Comparison of ENCODE assay signal across 16 cellular contexts in the genomic region with DNA sequence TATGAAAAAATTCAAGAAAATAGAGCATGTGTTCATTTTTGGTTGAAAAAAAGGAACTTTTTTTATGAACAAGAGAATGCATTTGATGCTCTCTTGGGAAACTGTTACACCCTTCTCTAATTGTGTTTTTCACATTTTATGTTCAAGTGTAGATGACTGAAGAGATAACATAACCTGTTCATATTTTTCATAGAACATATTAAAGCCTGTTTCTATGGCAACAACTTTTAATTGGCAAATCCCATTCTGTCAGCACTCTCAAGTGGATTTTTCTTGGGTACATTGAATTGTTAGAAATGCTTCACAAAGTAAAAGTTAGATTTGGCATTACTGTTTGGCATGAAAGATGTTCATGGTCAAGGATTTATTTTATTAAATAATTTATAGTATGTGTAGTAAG.
DNase-seq lines count a peak whose midpoint lies in the region; ATAC-seq and TF ChIP-seq lines count a peak whose summit lies in the region.
"Had no signal": no experiment of that assay in that cellular context is flagged by ENCODE, and none has a peak within 500 bp of the region (broad histone marks: within the 10 kb centered on the region; RNA-seq: fewer than 3 reads in every experiment).

No MANE protein-coding gene starts in this region.

- H3K4me3 ChIP-seq in SU-DHL-6 (ENCODE audit: insufficient read depth, low read length, poor library complexity, severe bottlenecking) = no peak overlapping the region
- no peak overlapping the region for H3K4me3 ChIP-seq in left lung
- H3K4me3 ChIP-seq: mucosa of descending colon had no signal

- no peak overlapping the region for H3K9ac ChIP-seq in SU-DHL-6 (ENCODE audit: low read length)

- peaks cover 48% of the 10 kb centered on the region for H3K4me1 Mint-ChIP-seq in activated CD4-positive, alpha-beta T cell treated with anti-CD3 and anti-CD28 coated beads, Interleukin-2, amount 10 ng/mL, durations not matched to agents 7 days and 5 days

- H3K4me3 Mint-ChIP-seq in activated CD4-positive, alpha-beta T cell treated with anti-CD3 and anti-CD28 coated beads, Interleukin-2, amount 10 ng/mL, durations not matched to agents 7 days and 5 days = no peak overlapping the region

- intact Hi-C loops in left lung (cut with DNase I) = loop anchor here in 1 of 2 donors (10.0 kb wide), 1 partner anchor 51 kb away; no protein-coding TSS in a partner anchor

- no peak for ATAC-seq in left lung
- ATAC-seq: esophagus mucosa, mucosa of descending colon had no signal

- H3K79me2 ChIP-seq in SU-DHL-6 (ENCODE audit: insufficient read depth, low read length) = peaks cover 100% of the 10 kb centered on the region

- H3K27ac Mint-ChIP-seq in activated CD4-positive, alpha-beta T cell treated with anti-CD3 and anti-CD28 coated beads, Interleukin-2, amount 10 ng/mL, durations not matched to agents 7 days and 5 days = peak overlapping the region; percentile 57

- no peak for DNase-seq in activated CD4-positive, alpha-beta T cell treated with anti-CD3 and anti-CD28 coated beads, Interleukin-2, amount 10 ng/mL, durations not matched to agents 7 days and 5 days
- DNase-seq in activated CD4-positive, alpha-beta T cell treated with anti-CD3 and anti-CD28 coated beads for 4 hours = no peak
- DNase-seq in left lung (no peak), superior temporal gyrus (ENCODE audit: extremely low spot score) (peak; percentile 56), medulla oblongata (ENCODE audit: extremely low spot score) (no peak), NCI-H345 treated with DMSO at 0.1 percent for 48 hours (lab: John Stamatoyannopoulos, UW; ENCODE audit: unreplicated experiment) (no peak)
- no peak for DNase-seq in activated effector memory CD4-positive, alpha-beta T cell treated with anti-CD3 and anti-CD28 coated beads, Interleukin-2, amount 50 U/mL, for 16 hours
- DNase-seq: activated CD4-positive, alpha-beta T cell treated with anti-CD3 and anti-CD28 coated beads, Interleukin-2, amount 50 U/mL, for 1 hour; activated naive CD4-positive, alpha-beta T cell treated with Interleukin-2 at 50 U/mL for 16 hours; DMS 273 treated with DMSO at 0.1 percent for 48 hours; mucosa of descending colon; NCI-H2081 treated with DMSO at 0.1 percent for 48 hours; substantia nigra; T-helper 1 cell had no signal

- peaks cover 16% of the 10 kb centered on the region for H4K20me1 ChIP-seq in SU-DHL-6 (ENCODE audit: low read depth, low read length)

- H3K36me3 Mint-ChIP-seq in activated CD4-positive, alpha-beta T cell treated with anti-CD3 and anti-CD28 coated beads, Interleukin-2, amount 10 ng/mL, durations not matched to agents 7 days and 5 days (ENCODE audit: low read depth) = peaks cover 40% of the 10 kb centered on the region

- no peaks in the 10 kb centered on the region for H3K9me2 ChIP-seq in SU-DHL-6 (replicated peaks; ENCODE audit: insufficient read depth, low read length)

- peaks cover 38% of the 10 kb centered on the region; the same call in 1 of the 2 replicates for H3F3A ChIP-seq in SU-DHL-6 (ENCODE audit: insufficient read depth)

- H3K9me3 ChIP-seq in SU-DHL-6 (ENCODE audit: insufficient read depth, low read length) (no peaks in the 10 kb centered on the region), left lung (no peaks in the 10 kb centered on the region)
- H3K9me3 ChIP-seq: mucosa of descending colon had no signal

- POLR2A ChIA-PET in activated CD4-positive, alpha-beta T cell treated with anti-CD3 and anti-CD28 coated beads, Interleukin-2, amount 10 ng/mL, durations not matched to agents 7 days and 5 days (lab: Charles Lee) = no interaction called here

- H3K27ac ChIP-seq in SU-DHL-6 (ENCODE audit: low read depth, low read length) = peak overlapping the region; percentile 41
- peak overlapping the region; percentile 9 to 15 for H3K27ac ChIP-seq in left lung

- no peak overlapping the region for H2AFZ ChIP-seq in SU-DHL-6 (ENCODE audit: low read depth, low read length, severe bottlenecking)

- no peaks in the 10 kb centered on the region for H3K27me3 ChIP-seq in SU-DHL-6 (ENCODE audit: low read length)
- H3K27me3 ChIP-seq in left lung = no peaks in the 10 kb centered on the region

- H3K27me3 Mint-ChIP-seq in activated CD4-positive, alpha-beta T cell treated with anti-CD3 and anti-CD28 coated beads, Interleukin-2, amount 10 ng/mL, durations not matched to agents 7 days and 5 days = no peaks in the 10 kb centered on the region

- H3K4me2 ChIP-seq in SU-DHL-6 (ENCODE audit: low read depth, low read length, poor library complexity, severe bottlenecking) = peak overlapping the region; percentile 33

- H3K36me3 ChIP-seq in SU-DHL-6 (ENCODE audit: low read length) (peaks cover 5% of the 10 kb centered on the region), left lung (no peaks in the 10 kb centered on the region)

- TF ChIP-seq CTCF in SU-DHL-6 (IDR thresholded peaks at IDR 0.05; ENCODE audit: insufficient read depth, low read length, poor library complexity, severe bottlenecking) (no peak), left lung (IDR thresholded peaks at IDR 0.05) (no peak)

- no peaks in the 10 kb centered on the region for H3K9me3 Mint-ChIP-seq in activated CD4-positive, alpha-beta T cell treated with anti-CD3 and anti-CD28 coated beads, Interleukin-2, amount 10 ng/mL, durations not matched to agents 7 days and 5 days

- H3K4me1 ChIP-seq in left lung = peaks cover 28 to 80% of the 10 kb centered on the region in 2 donors

- CTCF ChIA-PET in activated CD4-positive, alpha-beta T cell treated with anti-CD3 and anti-CD28 coated beads, Interleukin-2, amount 10 ng/mL, durations not matched to agents 7 days and 5 days (lab: Charles Lee) = interaction anchor here (0.9 to 1.5 kb wide), 2 partner anchors 9 to 10 kb away, joined by 3 read pairs; no protein-coding TSS in a partner anchor
